Comparison of ENCODE assay signal across 1 cellular context in genomic region chr11:75351541-75352416, GRCh38.
TF ChIP-seq lines count a peak whose summit lies in the region.

ARRB1 (minus strand) TSS chr11:75351661; CDS start chr11:75351607, 54 bp downstream.

TF ChIP-seq in K562, 482 proteins besides CTCF, POLR2A, EP300 and RAD21 (continued from another document and continues in another):
- TF ChIP-seq ZBTB26 (CRISPR knock-in tag; IDR thresholded peaks at IDR 0.05) (peak; percentile 87), NR0B1 (IDR thresholded peaks at IDR 0.05; ENCODE audit: partially characterized antibody) (no peak), RHOXF2B (CRISPR knock-in tag; conservative IDR thresholded peaks at IDR 0.05) (0 out of 2 replicates have a peak, but pooled peaks have one; percentile 46), ZNF41 (CRISPR knock-in tag; conservative IDR thresholded peaks at IDR 0.05) (no peak), SETDB1 (IDR thresholded peaks at IDR 0.05; ENCODE audit: low read length) (no peak), ETS1 (conservative IDR thresholded peaks at IDR 0.05; ENCODE audit: control insufficient read depth, low read depth, low read length) (no peak), TBP (optimal IDR thresholded peaks at IDR 0.05; ENCODE audit: low read depth, low read length) (peak; percentile 41), BHLHE40 (IDR thresholded peaks at IDR 0.05; ENCODE audit: low read length) (no peak; the same call in 1 of the 2 replicates), KAT8 (IDR thresholded peaks at IDR 0.05; ENCODE audit: low read depth) (no peak), ZNF184 (CRISPR knock-in tag; IDR thresholded peaks at IDR 0.05) (no peak), ERF (CRISPR knock-in tag; IDR thresholded peaks at IDR 0.05) (no peak), USF2 (CRISPR knock-in tag; IDR thresholded peaks at IDR 0.05) (no peak), ZBTB8A (IDR thresholded peaks at IDR 0.05; ENCODE audit: partially characterized antibody) (no peak), PKNOX1 (IDR thresholded peaks at IDR 0.05) (0 out of 2 replicates have a peak, but pooled peaks have one; percentile 17), ZBTB40 (IDR thresholded peaks at IDR 0.05) (peak; percentile 46), ZBTB40 (CRISPR knock-in tag; IDR thresholded peaks at IDR 0.05) (no peak), PHTF2 (CRISPR knock-in tag; IDR thresholded peaks at IDR 0.05) (no peak), CHD4 (IDR thresholded peaks at IDR 0.05; ENCODE audit: insufficient read depth, insufficient replicate concordance, low read depth, low read length, poor library complexity, severe bottlenecking) (no peak), HMBOX1 (IDR thresholded peaks at IDR 0.05) (no peak), TOE1 (IDR thresholded peaks at IDR 0.05; ENCODE audit: borderline replicate concordance) (peak; percentile 75), TOE1 (CRISPR knock-in tag; IDR thresholded peaks at IDR 0.05; ENCODE audit: borderline replicate concordance, low read depth) (no peak), MTA3 (IDR thresholded peaks at IDR 0.05; ENCODE audit: borderline replicate concordance) (0 out of 2 replicates have a peak, but pooled peaks have one; percentile 56), HOXB6 (CRISPR knock-in tag; IDR thresholded peaks at IDR 0.05; ENCODE audit: borderline replicate concordance) (no peak), ZNF133 (CRISPR knock-in tag; IDR thresholded peaks at IDR 0.05) (no peak), SREBF2 (CRISPR knock-in tag; IDR thresholded peaks at IDR 0.05) (no peak), BRCA1 (IDR thresholded peaks at IDR 0.05) (no peak), BRCA1 (CRISPR knock-in tag; IDR thresholded peaks at IDR 0.05) (0 out of 2 replicates have a peak, but pooled peaks have one; percentile 75), OTX1 (CRISPR knock-in tag; IDR thresholded peaks at IDR 0.05) (peak; percentile 82; the same call in 1 of the 2 replicates), THAP12 (CRISPR knock-in tag; IDR thresholded peaks at IDR 0.05) (peak; percentile 40; the same call in 1 of the 2 replicates), CREBBP (IDR thresholded peaks at IDR 0.05; ENCODE audit: low read depth, low read length) (no peak), ZNF232 (CRISPR knock-in tag; IDR thresholded peaks at IDR 0.05) (no peak), NR2F6 (CRISPR knock-in tag; IDR thresholded peaks at IDR 0.05) (no peak), MYNN (IDR thresholded peaks at IDR 0.05) (peak; percentile 88; the same call in 1 of the 2 replicates), MYNN (CRISPR knock-in tag; IDR thresholded peaks at IDR 0.05) (no peak), XRCC3 (IDR thresholded peaks at IDR 0.05) (no peak), ETV5 (CRISPR knock-in tag; IDR thresholded peaks at IDR 0.05; ENCODE audit: low read depth) (peak; percentile 47; the same call in 1 of the 2 replicates), ZC3H11A (IDR thresholded peaks at IDR 0.05; ENCODE audit: low read depth, low read length) (no peak), ZNF175 (CRISPR knock-in tag; IDR thresholded peaks at IDR 0.05; ENCODE audit: low read depth) (peak; percentile 46; the same call in 1 of the 2 replicates), PBX2 (CRISPR knock-in tag; IDR thresholded peaks at IDR 0.05; ENCODE audit: low read depth) (no peak), PBX2 (tag; conservative IDR thresholded peaks at IDR 0.05; ENCODE audit: low read depth) (no peak), MYC (IDR thresholded peaks at IDR 0.05; ENCODE audit: low read depth, low read length) (peak; percentile 64; the same call in 1 of the 2 replicates), MYC (CRISPR knock-in tag; IDR thresholded peaks at IDR 0.05; ENCODE audit: borderline replicate concordance, low read depth) (peak; percentile 91; the same call in 1 of the 2 replicates), ARID2 (IDR thresholded peaks at IDR 0.05) (no peak)
